ENCODE assay signal across 13 cellular contexts in genomic region chr3:101521251-101521701, GRCh38. TPM values are rescaled to one million over a fixed set of nuclear protein-coding genes. Genes with fewer than 3 reads are reported as not detected.
DNase-seq lines count a peak whose midpoint lies in the region; ATAC-seq and TF ChIP-seq lines count a peak whose summit lies in the region.
"Had no signal": no experiment of that assay in that cellular context is flagged by ENCODE, and none has a peak within 500 bp of the region (broad histone marks: within the 10 kb centered on the region; RNA-seq: fewer than 3 reads in every experiment).

No MANE protein-coding gene starts in this region.

- H3K27ac ChIP-seq in mammary epithelial cell (ENCODE audit: insufficient read depth, low read depth, low read length) = no peak overlapping the region
- H3K27ac ChIP-seq in left lung = no peak overlapping the region
- H3K27ac ChIP-seq: gastroesophageal sphincter, uterus had no signal

- in situ Hi-C loops in mammary epithelial cell (cut with MboI; ENCODE audit: low sequenced_read_pairs in 2 of 2) = no loop called here

- peaks cover 35% of the 10 kb centered on the region for H3K4me1 Mint-ChIP-seq in stimulated activated effector memory CD8-positive, alpha-beta T cell treated with anti-CD3 and anti-CD28 coated beads, Interleukin-12 subunit alpha, Interleukin-12 subunit beta, amount 100 ng/mL, for 72 hours

- H3K27ac Mint-ChIP-seq in stimulated activated effector memory CD8-positive, alpha-beta T cell treated with anti-CD3 and anti-CD28 coated beads, Interleukin-12 subunit alpha, Interleukin-12 subunit beta, amount 100 ng/mL, for 72 hours = peak overlapping the region; percentile 4

- no peak overlapping the region for H3K9ac ChIP-seq in mammary epithelial cell (ENCODE audit: insufficient read depth, low read length)

- H3K79me2 ChIP-seq in mammary epithelial cell (ENCODE audit: insufficient read depth, low read length) = no peaks in the 10 kb centered on the region

- H3K9me3 Mint-ChIP-seq in stimulated activated effector memory CD8-positive, alpha-beta T cell treated with anti-CD3 and anti-CD28 coated beads, Interleukin-12 subunit alpha, Interleukin-12 subunit beta, amount 100 ng/mL, for 72 hours = no peaks in the 10 kb centered on the region

- BruUV-seq in mammary epithelial cell (replicated peaks; lab: Mats Ljungman, UMichigan) = no TSS peak

- dilution Hi-C loops in mammary epithelial cell (cut with HindIII; ENCODE audit: low sequenced_read_pairs) = no loop called here

- H3K9me3 ChIP-seq in mammary epithelial cell (replicated peaks; ENCODE audit: insufficient read depth, low read length) (no peaks in the 10 kb centered on the region), left lung (peaks cover 0 to 3% of the 10 kb centered on the region in 2 donors)
- H3K9me3 ChIP-seq: gastroesophageal sphincter, mucosa of descending colon, uterus had no signal

- no peaks in the 10 kb centered on the region for H3K36me3 Mint-ChIP-seq in stimulated activated effector memory CD8-positive, alpha-beta T cell treated with anti-CD3 and anti-CD28 coated beads, Interleukin-12 subunit alpha, Interleukin-12 subunit beta, amount 100 ng/mL, for 72 hours

- H3K27me3 ChIP-seq in mammary epithelial cell (ENCODE audit: insufficient read depth, low read length) = no peaks in the 10 kb centered on the region
- peaks cover 0 to 8% of the 10 kb centered on the region in 2 donors for H3K27me3 ChIP-seq in left lung
- H3K27me3 ChIP-seq: uterus had no signal

- H2AFZ ChIP-seq in mammary epithelial cell (ENCODE audit: low read depth, low read length) = peak overlapping the region; percentile 18

- intact Hi-C loops in mammary epithelial cell (cut with micrococcal nuclease) (no loop called here), left lung (cut with DNase I) (no loop called here)

- H3K36me3 ChIP-seq in mammary epithelial cell (ENCODE audit: insufficient read depth, low read length) (no peaks in the 10 kb centered on the region), left lung (no peaks in the 10 kb centered on the region)
- H3K36me3 ChIP-seq: gastroesophageal sphincter, uterus had no signal

- TF ChIP-seq CTCF in mammary epithelial cell (conservative IDR thresholded peaks at IDR 0.05 in 1 of 2, IDR thresholded peaks at IDR 0.05 in 1 of 2; ENCODE audit: extremely low read depth in 1 of 2, insufficient read depth in 1 of 2, low read depth in 1 of 2, low read length in 2 of 2) (no peak), left lung (IDR thresholded peaks at IDR 0.05) (no peak)

- no peaks in the 10 kb centered on the region for H4K20me1 ChIP-seq in mammary epithelial cell (ENCODE audit: insufficient read depth, low read length)

- no peak overlapping the region for H3K4me2 ChIP-seq in mammary epithelial cell (ENCODE audit: insufficient read depth, low read depth, low read length)

- ATAC-seq in stimulated activated effector memory CD8-positive, alpha-beta T cell treated with anti-CD3 and anti-CD28 coated beads, Interleukin-12 subunit alpha, Interleukin-12 subunit beta, amount 100 ng/mL, for 72 hours = no peak
- ATAC-seq in left lung = no peak
- ATAC-seq: gastroesophageal sphincter, mucosa of descending colon had no signal

- H3K4me3 ChIP-seq in mammary epithelial cell (replicated peaks in 1 of 3; ENCODE audit: insufficient read depth in 1 of 3, low read depth in 2 of 3, low read length in 3 of 3) (no peak overlapping the region), left lung (no peak overlapping the region)
- H3K4me3 ChIP-seq: gastroesophageal sphincter, mucosa of descending colon, uterus had no signal

- peak; percentile 26 for DNase-seq in activated gamma-delta T cell treated with Interleukin-2 at 50 U/mL for 16 hours
- no peak for DNase-seq in activated gamma-delta T cell (lab: John Stamatoyannopoulos, UW)
- peak in 4 of 5 donors; percentile 25 to 50 (median 29) for DNase-seq in T-helper 1 cell
- no peak for DNase-seq in mammary epithelial cell
- DNase-seq in stimulated activated effector memory CD8-positive, alpha-beta T cell treated with anti-CD3 and anti-CD28 coated beads, Interleukin-12 subunit alpha, Interleukin-12 subunit beta, amount 100 ng/mL, for 72 hours (ENCODE audit: low spot score in 2 of 2) = no peak
- no peak for DNase-seq in RPMI8226
- DNase-seq in occipital lobe (lab: John Stamatoyannopoulos, UW) = no peak
- no peak for DNase-seq in left lung
- DNase-seq: Kasumi-1, mucosa of descending colon, NCI-H1930, uterus had no signal

- peaks cover 10% of the 10 kb centered on the region for H3K4me1 ChIP-seq in mammary epithelial cell (ENCODE audit: insufficient read depth, low read length)
- peaks cover 0 to 10% of the 10 kb centered on the region in 2 donors for H3K4me1 ChIP-seq in left lung
- H3K4me1 ChIP-seq: gastroesophageal sphincter, uterus had no signal

- CTCF ChIA-PET in mammary epithelial cell (lab: Charles Lee; ENCODE audit: low non-redundant PET) = no interaction called here

- WGBS in mammary epithelial cell (ENCODE audit: low coverage, missing lambda C conversion rate) = 63% methylated on average over 3 of the region's 3 CpGs

- peak overlapping the region; percentile 1 for H3K4me3 Mint-ChIP-seq in stimulated activated effector memory CD8-positive, alpha-beta T cell treated with anti-CD3 and anti-CD28 coated beads, Interleukin-12 subunit alpha, Interleukin-12 subunit beta, amount 100 ng/mL, for 72 hours

RNA-seq across cellular contexts. Expression of gene SENP7, which starts 8.3 kb away (rescaled TPM):
- total RNA-seq in mammary epithelial cell (1 to 10 TPM; 7.2 to 8.9 TPM), occipital lobe (107 TPM), left lung (10 to 100 TPM; 13.2 to 15.8 TPM)
- 1.3 TPM for polyA plus RNA-seq in mammary epithelial cell
- 0.88 TPM for polyA minus RNA-seq in mammary epithelial cell

RNA-seq across cellular contexts. Expression of gene TRMT10C, which starts 40.4 kb away (rescaled TPM):
- total RNA-seq in mammary epithelial cell (10 to 100 TPM; 21.8 to 27.9 TPM), occipital lobe (58.5 TPM), left lung (10 to 100 TPM; 12.3 to 18.2 TPM)
- 23.9 TPM for polyA plus RNA-seq in mammary epithelial cell
- polyA minus RNA-seq in mammary epithelial cell = 7.3 TPM

RNA-seq across cellular contexts. Expression of gene PCNP, which starts 52.7 kb away (rescaled TPM):
- total RNA-seq in mammary epithelial cell (100 to 1,000 TPM in 1 of 2 donors, 10 to 100 TPM in 1; 85.9 to 176 TPM), occipital lobe (130 TPM), left lung (100 to 1,000 TPM; 137 to 142 TPM)
- 41.2 TPM for polyA plus RNA-seq in mammary epithelial cell
- polyA minus RNA-seq in mammary epithelial cell = 58.5 TPM

Comparison
In these comparisons a context has a peak if more than half of its experiments do, and no peak if none do; other contexts are left out.
1. DNase-seq: peak in activated gamma-delta T cell treated with Interleukin-2 at 50 U/mL for 16 hours (single experiment) and T-helper 1 cell (4 of 5); none in activated gamma-delta T cell (single experiment), mammary epithelial cell (single experiment), stimulated activated effector memory CD8-positive, alpha-beta T cell treated with anti-CD3 and anti-CD28 coated beads, Interleukin-12 subunit alpha, Interleukin-12 subunit beta, amount 100 ng/mL, for 72 hours (0 of 2), RPMI8226 (single experiment), occipital lobe (single experiment) and left lung (0 of 2).